1 cellular context compared by ENCODE assay signal in the genomic region with DNA sequence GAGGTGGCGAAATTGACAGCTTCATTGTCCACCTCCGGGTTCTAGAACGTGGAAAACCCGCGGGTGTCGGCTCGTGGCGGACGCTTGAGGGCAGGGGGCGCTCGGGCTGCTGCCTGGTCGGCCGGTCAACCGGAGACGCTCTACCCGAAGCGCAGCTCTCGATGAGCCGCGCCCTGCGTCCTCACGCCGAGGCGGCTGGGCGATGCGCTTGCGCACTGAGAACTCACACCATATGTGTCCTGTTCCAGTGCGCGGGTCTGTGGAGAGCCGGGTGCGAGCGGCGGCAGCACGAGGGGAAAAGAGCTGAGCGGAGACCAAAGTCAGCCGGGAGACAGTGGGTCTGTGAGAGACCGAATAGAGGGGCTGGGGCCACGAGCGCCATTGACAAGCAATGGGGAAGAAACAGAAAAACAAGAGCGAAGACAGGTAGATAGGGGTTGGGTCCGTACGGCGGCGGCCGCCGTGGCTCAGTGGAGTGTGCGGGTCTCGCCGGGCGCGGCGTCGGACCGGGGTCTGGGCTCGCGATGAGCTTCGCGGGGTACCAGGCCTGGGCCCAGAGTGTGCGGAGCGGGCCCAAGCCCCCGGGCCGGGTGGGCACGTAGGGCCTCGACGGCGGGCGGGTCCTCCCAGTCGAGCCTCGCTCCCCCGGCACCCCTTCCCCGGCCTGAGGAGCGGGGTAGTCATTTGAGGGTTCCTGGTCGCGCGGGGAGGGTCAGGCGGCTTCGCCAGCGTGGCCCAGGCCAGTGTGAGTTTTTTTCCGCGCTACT.
TF ChIP-seq lines count a peak whose summit lies in the region.

A gene with protein sequence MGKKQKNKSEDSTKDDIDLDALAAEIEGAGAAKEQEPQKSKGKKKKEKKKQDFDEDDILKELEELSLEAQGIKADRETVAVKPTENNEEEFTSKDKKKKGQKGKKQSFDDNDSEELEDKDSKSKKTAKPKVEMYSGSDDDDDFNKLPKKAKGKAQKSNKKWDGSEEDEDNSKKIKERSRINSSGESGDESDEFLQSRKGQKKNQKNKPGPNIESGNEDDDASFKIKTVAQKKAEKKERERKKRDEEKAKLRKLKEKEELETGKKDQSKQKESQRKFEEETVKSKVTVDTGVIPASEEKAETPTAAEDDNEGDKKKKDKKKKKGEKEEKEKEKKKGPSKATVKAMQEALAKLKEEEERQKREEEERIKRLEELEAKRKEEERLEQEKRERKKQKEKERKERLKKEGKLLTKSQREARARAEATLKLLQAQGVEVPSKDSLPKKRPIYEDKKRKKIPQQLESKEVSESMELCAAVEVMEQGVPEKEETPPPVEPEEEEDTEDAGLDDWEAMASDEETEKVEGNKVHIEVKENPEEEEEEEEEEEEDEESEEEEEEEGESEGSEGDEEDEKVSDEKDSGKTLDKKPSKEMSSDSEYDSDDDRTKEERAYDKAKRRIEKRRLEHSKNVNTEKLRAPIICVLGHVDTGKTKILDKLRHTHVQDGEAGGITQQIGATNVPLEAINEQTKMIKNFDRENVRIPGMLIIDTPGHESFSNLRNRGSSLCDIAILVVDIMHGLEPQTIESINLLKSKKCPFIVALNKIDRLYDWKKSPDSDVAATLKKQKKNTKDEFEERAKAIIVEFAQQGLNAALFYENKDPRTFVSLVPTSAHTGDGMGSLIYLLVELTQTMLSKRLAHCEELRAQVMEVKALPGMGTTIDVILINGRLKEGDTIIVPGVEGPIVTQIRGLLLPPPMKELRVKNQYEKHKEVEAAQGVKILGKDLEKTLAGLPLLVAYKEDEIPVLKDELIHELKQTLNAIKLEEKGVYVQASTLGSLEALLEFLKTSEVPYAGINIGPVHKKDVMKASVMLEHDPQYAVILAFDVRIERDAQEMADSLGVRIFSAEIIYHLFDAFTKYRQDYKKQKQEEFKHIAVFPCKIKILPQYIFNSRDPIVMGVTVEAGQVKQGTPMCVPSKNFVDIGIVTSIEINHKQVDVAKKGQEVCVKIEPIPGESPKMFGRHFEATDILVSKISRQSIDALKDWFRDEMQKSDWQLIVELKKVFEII (plus strand): TSS at position 226 of the 767 bp plus-strand sequence. CDS start 166 bp downstream, at position 392.

TF ChIP-seq in K562, 482 proteins besides CTCF, POLR2A, EP300 and RAD21 (continued from another document and continues in another):
- TF ChIP-seq, protein P1, sequence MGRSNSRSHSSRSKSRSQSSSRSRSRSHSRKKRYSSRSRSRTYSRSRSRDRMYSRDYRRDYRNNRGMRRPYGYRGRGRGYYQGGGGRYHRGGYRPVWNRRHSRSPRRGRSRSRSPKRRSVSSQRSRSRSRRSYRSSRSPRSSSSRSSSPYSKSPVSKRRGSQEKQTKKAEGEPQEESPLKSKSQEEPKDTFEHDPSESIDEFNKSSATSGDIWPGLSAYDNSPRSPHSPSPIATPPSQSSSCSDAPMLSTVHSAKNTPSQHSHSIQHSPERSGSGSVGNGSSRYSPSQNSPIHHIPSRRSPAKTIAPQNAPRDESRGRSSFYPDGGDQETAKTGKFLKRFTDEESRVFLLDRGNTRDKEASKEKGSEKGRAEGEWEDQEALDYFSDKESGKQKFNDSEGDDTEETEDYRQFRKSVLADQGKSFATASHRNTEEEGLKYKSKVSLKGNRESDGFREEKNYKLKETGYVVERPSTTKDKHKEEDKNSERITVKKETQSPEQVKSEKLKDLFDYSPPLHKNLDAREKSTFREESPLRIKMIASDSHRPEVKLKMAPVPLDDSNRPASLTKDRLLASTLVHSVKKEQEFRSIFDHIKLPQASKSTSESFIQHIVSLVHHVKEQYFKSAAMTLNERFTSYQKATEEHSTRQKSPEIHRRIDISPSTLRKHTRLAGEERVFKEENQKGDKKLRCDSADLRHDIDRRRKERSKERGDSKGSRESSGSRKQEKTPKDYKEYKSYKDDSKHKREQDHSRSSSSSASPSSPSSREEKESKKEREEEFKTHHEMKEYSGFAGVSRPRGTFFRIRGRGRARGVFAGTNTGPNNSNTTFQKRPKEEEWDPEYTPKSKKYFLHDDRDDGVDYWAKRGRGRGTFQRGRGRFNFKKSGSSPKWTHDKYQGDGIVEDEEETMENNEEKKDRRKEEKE (IDR thresholded peaks at IDR 0.05; ENCODE audit: borderline replicate concordance in 1 of 2, control insufficient read depth in 1 of 2, low read depth in 2 of 2, low read length in 1 of 2) = 0 out of 4 replicates have a peak, but pooled peaks of 1 of the 2 experiments have one; percentile 73
- TF ChIP-seq NFIC (IDR thresholded peaks at IDR 0.05) (peak; percentile 21; the same call in 1 of the 2 replicates), SRF (CRISPR knock-in tag; IDR thresholded peaks at IDR 0.05) (peak in 1 of 2 experiments; percentile 81; a peak in 2 of 4 replicates), CHCHD3 (CRISPR knock-in tag; IDR thresholded peaks at IDR 0.05) (0 out of 2 replicates have a peak, but pooled peaks have one; percentile 1), RCOR1 (IDR thresholded peaks at IDR 0.05; ENCODE audit: borderline replicate concordance in 1 of 2, low read depth in 2 of 2, low read length in 2 of 2) (0 out of 4 replicates have a peak, but pooled peaks of 1 of the 2 experiments have one; percentile 20), NFE2 (IDR thresholded peaks at IDR 0.05; ENCODE audit: low read depth) (0 out of 2 replicates have a peak, but pooled peaks have one; percentile 11), FOXP1 (CRISPR knock-in tag; IDR thresholded peaks at IDR 0.05) (no peak; the same call in 1 of the 2 replicates), EP400 (IDR thresholded peaks at IDR 0.05) (peak; percentile 78), RBBP5 (IDR thresholded peaks at IDR 0.05; ENCODE audit: borderline replicate concordance, insufficient read depth, low read length, poor library complexity, severe bottlenecking) (peak; percentile 85), SAP30 (IDR thresholded peaks at IDR 0.05; ENCODE audit: borderline replicate concordance, insufficient read depth, low read depth, low read length, poor library complexity, severe bottlenecking) (peak; percentile 88), MCM2 (IDR thresholded peaks at IDR 0.05; ENCODE audit: low read depth) (no peak), SNIP1 (IDR thresholded peaks at IDR 0.05; ENCODE audit: low read depth) (peak; percentile 87), ZNF134 (CRISPR knock-in tag; conservative IDR thresholded peaks at IDR 0.05) (no peak), U2AF2 (optimal IDR thresholded peaks at IDR 0.05; ENCODE audit: low read depth, low read length) (no peak), ZNF41 (CRISPR knock-in tag; conservative IDR thresholded peaks at IDR 0.05) (no peak), MIER1 (IDR thresholded peaks at IDR 0.05; ENCODE audit: low read depth) (no peak), JUN (IDR thresholded peaks at IDR 0.05; ENCODE audit: borderline replicate concordance, low read depth, low read length) (peak; percentile 66; the same call in 1 of the 2 replicates), JUN (CRISPR knock-in tag; IDR thresholded peaks at IDR 0.05; ENCODE audit: borderline replicate concordance) (no peak), CREM (IDR thresholded peaks at IDR 0.05; ENCODE audit: low read depth) (peak; percentile 83), ETV6 (IDR thresholded peaks at IDR 0.05; ENCODE audit: borderline replicate concordance in 1 of 2, low read depth in 2 of 2, low read length in 1 of 2) (no peak), ETV6 (CRISPR knock-in tag; IDR thresholded peaks at IDR 0.05; ENCODE audit: borderline replicate concordance) (0 out of 2 replicates have a peak, but pooled peaks have one; percentile 50), IFI16 (CRISPR knock-in tag; IDR thresholded peaks at IDR 0.05) (no peak), L3MBTL2 (IDR thresholded peaks at IDR 0.05) (peak; percentile 74), ARID2 (IDR thresholded peaks at IDR 0.05) (no peak), HCFC1 (IDR thresholded peaks at IDR 0.05; ENCODE audit: low read depth, low read length) (peak; percentile 86), NR4A1 (CRISPR knock-in tag; IDR thresholded peaks at IDR 0.05) (no peak), NR4A1 (tag; IDR thresholded peaks at IDR 0.05) (no peak)
- TF ChIP-seq, protein P2, sequence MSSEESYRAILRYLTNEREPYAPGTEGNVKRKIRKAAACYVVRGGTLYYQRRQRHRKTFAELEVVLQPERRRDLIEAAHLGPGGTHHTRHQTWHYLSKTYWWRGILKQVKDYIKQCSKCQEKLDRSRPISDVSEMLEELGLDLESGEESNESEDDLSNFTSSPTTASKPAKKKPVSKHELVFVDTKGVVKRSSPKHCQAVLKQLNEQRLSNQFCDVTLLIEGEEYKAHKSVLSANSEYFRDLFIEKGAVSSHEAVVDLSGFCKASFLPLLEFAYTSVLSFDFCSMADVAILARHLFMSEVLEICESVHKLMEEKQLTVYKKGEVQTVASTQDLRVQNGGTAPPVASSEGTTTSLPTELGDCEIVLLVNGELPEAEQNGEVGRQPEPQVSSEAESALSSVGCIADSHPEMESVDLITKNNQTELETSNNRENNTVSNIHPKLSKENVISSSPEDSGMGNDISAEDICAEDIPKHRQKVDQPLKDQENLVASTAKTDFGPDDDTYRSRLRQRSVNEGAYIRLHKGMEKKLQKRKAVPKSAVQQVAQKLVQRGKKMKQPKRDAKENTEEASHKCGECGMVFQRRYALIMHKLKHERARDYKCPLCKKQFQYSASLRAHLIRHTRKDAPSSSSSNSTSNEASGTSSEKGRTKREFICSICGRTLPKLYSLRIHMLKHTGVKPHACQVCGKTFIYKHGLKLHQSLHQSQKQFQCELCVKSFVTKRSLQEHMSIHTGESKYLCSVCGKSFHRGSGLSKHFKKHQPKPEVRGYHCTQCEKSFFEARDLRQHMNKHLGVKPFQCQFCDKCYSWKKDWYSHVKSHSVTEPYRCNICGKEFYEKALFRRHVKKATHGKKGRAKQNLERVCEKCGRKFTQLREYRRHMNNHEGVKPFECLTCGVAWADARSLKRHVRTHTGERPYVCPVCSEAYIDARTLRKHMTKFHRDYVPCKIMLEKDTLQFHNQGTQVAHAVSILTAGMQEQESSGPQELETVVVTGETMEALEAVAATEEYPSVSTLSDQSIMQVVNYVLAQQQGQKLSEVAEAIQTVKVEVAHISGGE (CRISPR knock-in tag; IDR thresholded peaks at IDR 0.05) = 0 out of 6 replicates have a peak, but pooled peaks of 2 of the 3 experiments have one; percentile 29 to 39
- TF ChIP-seq, protein P3, sequence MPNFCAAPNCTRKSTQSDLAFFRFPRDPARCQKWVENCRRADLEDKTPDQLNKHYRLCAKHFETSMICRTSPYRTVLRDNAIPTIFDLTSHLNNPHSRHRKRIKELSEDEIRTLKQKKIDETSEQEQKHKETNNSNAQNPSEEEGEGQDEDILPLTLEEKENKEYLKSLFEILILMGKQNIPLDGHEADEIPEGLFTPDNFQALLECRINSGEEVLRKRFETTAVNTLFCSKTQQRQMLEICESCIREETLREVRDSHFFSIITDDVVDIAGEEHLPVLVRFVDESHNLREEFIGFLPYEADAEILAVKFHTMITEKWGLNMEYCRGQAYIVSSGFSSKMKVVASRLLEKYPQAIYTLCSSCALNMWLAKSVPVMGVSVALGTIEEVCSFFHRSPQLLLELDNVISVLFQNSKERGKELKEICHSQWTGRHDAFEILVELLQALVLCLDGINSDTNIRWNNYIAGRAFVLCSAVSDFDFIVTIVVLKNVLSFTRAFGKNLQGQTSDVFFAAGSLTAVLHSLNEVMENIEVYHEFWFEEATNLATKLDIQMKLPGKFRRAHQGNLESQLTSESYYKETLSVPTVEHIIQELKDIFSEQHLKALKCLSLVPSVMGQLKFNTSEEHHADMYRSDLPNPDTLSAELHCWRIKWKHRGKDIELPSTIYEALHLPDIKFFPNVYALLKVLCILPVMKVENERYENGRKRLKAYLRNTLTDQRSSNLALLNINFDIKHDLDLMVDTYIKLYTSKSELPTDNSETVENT (CRISPR knock-in tag; IDR thresholded peaks at IDR 0.05) = peak; percentile 98
- TF ChIP-seq, protein P4, sequence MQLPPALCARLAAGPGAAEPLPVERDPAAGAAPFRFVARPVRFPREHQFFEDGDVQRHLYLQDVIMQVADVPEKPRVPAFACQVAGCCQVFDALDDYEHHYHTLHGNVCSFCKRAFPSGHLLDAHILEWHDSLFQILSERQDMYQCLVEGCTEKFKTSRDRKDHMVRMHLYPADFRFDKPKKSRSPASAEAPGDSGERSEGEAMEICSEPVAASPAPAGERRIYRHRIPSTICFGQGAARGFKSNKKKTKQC (CRISPR knock-in tag; IDR thresholded peaks at IDR 0.05) = no peak; the same call in 1 of the 2 replicates
- TF ChIP-seq, protein P5, sequence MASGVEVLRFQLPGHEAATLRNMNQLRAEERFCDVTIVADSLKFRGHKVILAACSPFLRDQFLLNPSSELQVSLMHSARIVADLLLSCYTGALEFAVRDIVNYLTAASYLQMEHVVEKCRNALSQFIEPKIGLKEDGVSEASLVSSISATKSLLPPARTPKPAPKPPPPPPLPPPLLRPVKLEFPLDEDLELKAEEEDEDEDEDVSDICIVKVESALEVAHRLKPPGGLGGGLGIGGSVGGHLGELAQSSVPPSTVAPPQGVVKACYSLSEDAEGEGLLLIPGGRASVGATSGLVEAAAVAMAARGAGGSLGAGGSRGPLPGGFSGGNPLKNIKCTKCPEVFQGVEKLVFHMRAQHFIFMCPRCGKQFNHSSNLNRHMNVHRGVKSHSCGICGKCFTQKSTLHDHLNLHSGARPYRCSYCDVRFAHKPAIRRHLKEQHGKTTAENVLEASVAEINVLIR (CRISPR knock-in tag; IDR thresholded peaks at IDR 0.05) = peak; percentile 61; the same call in 1 of the 2 replicates
- TF ChIP-seq, protein P6, sequence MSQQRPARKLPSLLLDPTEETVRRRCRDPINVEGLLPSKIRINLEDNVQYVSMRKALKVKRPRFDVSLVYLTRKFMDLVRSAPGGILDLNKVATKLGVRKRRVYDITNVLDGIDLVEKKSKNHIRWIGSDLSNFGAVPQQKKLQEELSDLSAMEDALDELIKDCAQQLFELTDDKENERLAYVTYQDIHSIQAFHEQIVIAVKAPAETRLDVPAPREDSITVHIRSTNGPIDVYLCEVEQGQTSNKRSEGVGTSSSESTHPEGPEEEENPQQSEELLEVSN (IDR thresholded peaks at IDR 0.05; ENCODE audit: borderline replicate concordance in 1 of 2, extremely low read depth in 1 of 2, insufficient read depth in 1 of 2, insufficient read length in 1 of 2, low read depth in 1 of 2, low read length in 1 of 2, poor library complexity in 1 of 2, severe bottlenecking in 1 of 2) = peak; percentile 80 to 86
- TF ChIP-seq, protein P7, sequence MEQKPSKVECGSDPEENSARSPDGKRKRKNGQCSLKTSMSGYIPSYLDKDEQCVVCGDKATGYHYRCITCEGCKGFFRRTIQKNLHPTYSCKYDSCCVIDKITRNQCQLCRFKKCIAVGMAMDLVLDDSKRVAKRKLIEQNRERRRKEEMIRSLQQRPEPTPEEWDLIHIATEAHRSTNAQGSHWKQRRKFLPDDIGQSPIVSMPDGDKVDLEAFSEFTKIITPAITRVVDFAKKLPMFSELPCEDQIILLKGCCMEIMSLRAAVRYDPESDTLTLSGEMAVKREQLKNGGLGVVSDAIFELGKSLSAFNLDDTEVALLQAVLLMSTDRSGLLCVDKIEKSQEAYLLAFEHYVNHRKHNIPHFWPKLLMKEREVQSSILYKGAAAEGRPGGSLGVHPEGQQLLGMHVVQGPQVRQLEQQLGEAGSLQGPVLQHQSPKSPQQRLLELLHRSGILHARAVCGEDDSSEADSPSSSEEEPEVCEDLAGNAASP (IDR thresholded peaks at IDR 0.05) = no peak
- TF ChIP-seq, protein P8, sequence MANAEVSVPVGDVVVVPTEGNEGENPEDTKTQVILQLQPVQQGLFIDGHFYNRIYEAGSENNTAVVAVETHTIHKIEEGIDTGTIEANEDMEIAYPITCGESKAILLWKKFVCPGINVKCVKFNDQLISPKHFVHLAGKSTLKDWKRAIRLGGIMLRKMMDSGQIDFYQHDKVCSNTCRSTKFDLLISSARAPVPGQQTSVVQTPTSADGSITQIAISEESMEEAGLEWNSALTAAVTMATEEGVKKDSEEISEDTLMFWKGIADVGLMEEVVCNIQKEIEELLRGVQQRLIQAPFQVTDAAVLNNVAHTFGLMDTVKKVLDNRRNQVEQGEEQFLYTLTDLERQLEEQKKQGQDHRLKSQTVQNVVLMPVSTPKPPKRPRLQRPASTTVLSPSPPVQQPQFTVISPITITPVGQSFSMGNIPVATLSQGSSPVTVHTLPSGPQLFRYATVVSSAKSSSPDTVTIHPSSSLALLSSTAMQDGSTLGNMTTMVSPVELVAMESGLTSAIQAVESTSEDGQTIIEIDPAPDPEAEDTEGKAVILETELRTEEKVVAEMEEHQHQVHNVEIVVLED (CRISPR knock-in tag; IDR thresholded peaks at IDR 0.05) = peak; percentile 100
